In genomic region chr6:15989397-15989796, GRCh38 we compare ENCODE assay signal across 13 cellular contexts.
DNase-seq lines count a peak whose midpoint lies in the region; ATAC-seq and TF ChIP-seq lines count a peak whose summit lies in the region.
"Had no signal": no experiment of that assay in that cellular context is flagged by ENCODE, and none has a peak within 500 bp of the region (broad histone marks: within the 10 kb centered on the region; RNA-seq: fewer than 3 reads in every experiment).

No MANE protein-coding gene starts in this region.

- ATAC-seq in GM18867 (IDR thresholded peaks at IDR 0.05; ENCODE audit: unreplicated experiment) (peak; percentile 55), GM21717 (IDR thresholded peaks at IDR 0.05; ENCODE audit: unreplicated experiment) (peak; percentile 64), HG03354 (IDR thresholded peaks at IDR 0.05; ENCODE audit: poor library complexity, severe bottlenecking, unreplicated experiment) (peak; percentile 67)
- ATAC-seq: SK-N-SH treated with all-trans-retinoic acid at 6 μM for 48 hours had no signal

- H3K36me3 Mint-ChIP-seq in MCF 10A (ENCODE audit: insufficient read depth, unreplicated experiment), result no peaks in the 10 kb centered on the region

- no TSS peak for BruUV-seq in MCF 10A (replicated peaks; lab: Mats Ljungman, UMichigan)

- no peak overlapping the region for H3K4me3 Mint-ChIP-seq in MCF 10A (ENCODE audit: unreplicated experiment)
- H3K4me3 Mint-ChIP-seq: nephron had no signal

- no peaks in the 10 kb centered on the region for H3K4me1 Mint-ChIP-seq in MCF 10A (ENCODE audit: insufficient read depth, unreplicated experiment)
- H3K4me1 Mint-ChIP-seq: nephron had no signal

- intact Hi-C loops in MCF 10A (cut with micrococcal nuclease), result no loop called here

- H3K27me3 Mint-ChIP-seq in MCF 10A (ENCODE audit: insufficient read depth, unreplicated experiment), result no peaks in the 10 kb centered on the region

- CTCF ChIA-PET in GM10248 (lab: Yijun Ruan, JAX) (interaction anchor here (1.3 to 1.5 kb wide), 3 partner anchors 14 to 298 kb away, joined by 3 to 5 read pairs (median 3); no protein-coding TSS in a partner anchor), MCF 10A (lab: Yijun Ruan, JAX) (no interaction called here)

- H3K27ac Mint-ChIP-seq in MCF 10A (ENCODE audit: low read depth, unreplicated experiment), result no peak overlapping the region
- H3K27ac Mint-ChIP-seq: nephron had no signal

- peak; percentile 47 for DNase-seq in GM10248 (ENCODE audit: extremely low spot score)
- DNase-seq in MCF 10A (ENCODE audit: unreplicated experiment), result no peak
- no peak for DNase-seq in SKM-1 treated with dmso at 0.1 percent for 144 hours (lab: John Stamatoyannopoulos, UW; ENCODE audit: unreplicated experiment)
- DNase-seq in D341Med (ENCODE audit: low spot score), result no peak
- DNase-seq in NK-92 treated with Interleukin-12 subunit alpha and Interleukin-12 subunit beta, amount 100 ng/mL, for 24 hours (lab: John Stamatoyannopoulos, UW), result no peak
- DNase-seq: activated CD4-positive, CD25-positive, alpha-beta regulatory T cell; activated T-cell treated with anti-CD3 and anti-CD28 coated beads, Interleukin-2, amount 50 U/mL, for 48 hours; left ventricle myocardium inferior had no signal

- POLR2A ChIA-PET in GM10248 (lab: Yijun Ruan, JAX), result no interaction called here
- POLR2A ChIA-PET in MCF 10A (lab: Yijun Ruan, JAX), result no interaction called here

- no peaks in the 10 kb centered on the region for H3K9me3 Mint-ChIP-seq in MCF 10A (ENCODE audit: unreplicated experiment)
- H3K9me3 Mint-ChIP-seq: nephron had no signal

- TF ChIP-seq CTCF in GM10248 (IDR thresholded peaks at IDR 0.05; ENCODE audit: control extremely low read depth, extremely low read depth, low read depth, missing control alignments) (no peak), MCF 10A (IDR thresholded peaks at IDR 0.05; ENCODE audit: unreplicated experiment) (no peak)
